In the genomic region with DNA sequence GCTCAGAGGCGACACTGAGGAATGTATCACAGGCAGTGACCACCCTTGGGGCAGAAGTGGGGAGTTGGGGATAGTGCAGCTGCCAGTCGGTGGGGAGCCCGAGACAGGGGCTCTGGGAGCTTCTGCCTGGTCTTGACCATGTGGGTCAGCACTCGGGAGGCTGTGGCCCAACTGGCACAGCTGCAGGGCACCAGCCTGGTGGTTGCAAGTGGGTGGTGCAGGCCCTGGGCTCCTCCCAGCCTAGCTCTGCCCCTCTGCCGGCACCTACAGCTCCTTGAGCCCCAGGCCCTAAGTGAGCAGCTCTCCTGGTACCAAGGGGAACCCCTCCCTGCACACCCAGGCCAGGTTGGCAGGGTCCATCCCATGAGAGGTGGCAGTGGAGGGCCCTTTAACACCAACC, we compare ENCODE assay signal across 1 cellular context.
TF ChIP-seq lines count a peak whose summit lies in the region.

No MANE protein-coding gene starts in this region.

TF ChIP-seq in HCT116, 20 proteins besides CTCF, POLR2A, EP300 and RAD21 (continued from another document):
- no peak for TF ChIP-seq YY1 (IDR thresholded peaks at IDR 0.05; ENCODE audit: extremely low read depth, insufficient replicate concordance, low read depth, low read length)
- no peak for TF ChIP-seq ZNF274 (IDR thresholded peaks at IDR 0.05; ENCODE audit: low read depth, low read length)
- TF ChIP-seq, protein P1, sequence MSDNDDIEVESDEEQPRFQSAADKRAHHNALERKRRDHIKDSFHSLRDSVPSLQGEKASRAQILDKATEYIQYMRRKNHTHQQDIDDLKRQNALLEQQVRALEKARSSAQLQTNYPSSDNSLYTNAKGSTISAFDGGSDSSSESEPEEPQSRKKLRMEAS (IDR thresholded peaks at IDR 0.05) = no peak
- no peak for TF ChIP-seq POLR2AphosphoS5 (IDR thresholded peaks at IDR 0.05; ENCODE audit: low read depth, low read length)
